ENCODE assay signal across 3 cellular contexts in the genomic region with DNA sequence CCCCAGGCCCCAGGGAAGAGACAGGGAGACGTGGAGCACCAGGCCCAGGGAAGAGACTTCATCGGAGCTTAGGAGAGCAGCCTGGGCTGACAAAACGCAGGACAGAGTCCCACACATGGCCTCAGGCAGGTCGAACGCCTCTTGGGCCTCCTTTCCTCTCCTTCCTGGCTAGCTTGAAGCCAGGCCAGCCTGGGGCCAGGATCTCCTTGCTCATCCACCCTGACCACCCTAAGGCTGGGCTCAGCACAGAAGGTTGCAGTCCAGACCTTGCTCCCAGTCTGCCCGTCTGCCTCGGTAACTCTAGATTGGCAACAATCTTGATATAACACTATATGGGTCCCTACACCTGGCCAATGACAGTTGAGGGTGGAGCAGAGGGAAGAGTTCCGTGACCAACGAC.
TF ChIP-seq lines count a peak whose summit lies in the region.

No MANE protein-coding gene starts in this region.

TF ChIP-seq in SK-N-SH, 30 proteins besides CTCF, POLR2A, EP300 and RAD21:
- no peak for TF ChIP-seq FOXM1 (IDR thresholded peaks at IDR 0.05; ENCODE audit: low read depth)
- no peak for TF ChIP-seq GATA2 (CRISPR knock-in tag; IDR thresholded peaks at IDR 0.05)

TF ChIP-seq in SK-N-SH treated with all-trans-retinoic acid at 6 μM for 48 hours, 23 proteins besides CTCF, POLR2A, EP300 and RAD21:
- TF ChIP-seq, protein P1, sequence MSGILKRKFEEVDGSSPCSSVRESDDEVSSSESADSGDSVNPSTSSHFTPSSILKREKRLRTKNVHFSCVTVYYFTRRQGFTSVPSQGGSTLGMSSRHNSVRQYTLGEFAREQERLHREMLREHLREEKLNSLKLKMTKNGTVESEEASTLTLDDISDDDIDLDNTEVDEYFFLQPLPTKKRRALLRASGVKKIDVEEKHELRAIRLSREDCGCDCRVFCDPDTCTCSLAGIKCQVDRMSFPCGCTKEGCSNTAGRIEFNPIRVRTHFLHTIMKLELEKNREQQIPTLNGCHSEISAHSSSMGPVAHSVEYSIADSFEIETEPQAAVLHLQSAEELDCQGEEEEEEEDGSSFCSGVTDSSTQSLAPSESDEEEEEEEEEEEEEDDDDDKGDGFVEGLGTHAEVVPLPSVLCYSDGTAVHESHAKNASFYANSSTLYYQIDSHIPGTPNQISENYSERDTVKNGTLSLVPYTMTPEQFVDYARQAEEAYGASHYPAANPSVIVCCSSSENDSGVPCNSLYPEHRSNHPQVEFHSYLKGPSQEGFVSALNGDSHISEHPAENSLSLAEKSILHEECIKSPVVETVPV (CRISPR knock-in tag; IDR thresholded peaks at IDR 0.05) = no peak
- TF ChIP-seq, protein P2, sequence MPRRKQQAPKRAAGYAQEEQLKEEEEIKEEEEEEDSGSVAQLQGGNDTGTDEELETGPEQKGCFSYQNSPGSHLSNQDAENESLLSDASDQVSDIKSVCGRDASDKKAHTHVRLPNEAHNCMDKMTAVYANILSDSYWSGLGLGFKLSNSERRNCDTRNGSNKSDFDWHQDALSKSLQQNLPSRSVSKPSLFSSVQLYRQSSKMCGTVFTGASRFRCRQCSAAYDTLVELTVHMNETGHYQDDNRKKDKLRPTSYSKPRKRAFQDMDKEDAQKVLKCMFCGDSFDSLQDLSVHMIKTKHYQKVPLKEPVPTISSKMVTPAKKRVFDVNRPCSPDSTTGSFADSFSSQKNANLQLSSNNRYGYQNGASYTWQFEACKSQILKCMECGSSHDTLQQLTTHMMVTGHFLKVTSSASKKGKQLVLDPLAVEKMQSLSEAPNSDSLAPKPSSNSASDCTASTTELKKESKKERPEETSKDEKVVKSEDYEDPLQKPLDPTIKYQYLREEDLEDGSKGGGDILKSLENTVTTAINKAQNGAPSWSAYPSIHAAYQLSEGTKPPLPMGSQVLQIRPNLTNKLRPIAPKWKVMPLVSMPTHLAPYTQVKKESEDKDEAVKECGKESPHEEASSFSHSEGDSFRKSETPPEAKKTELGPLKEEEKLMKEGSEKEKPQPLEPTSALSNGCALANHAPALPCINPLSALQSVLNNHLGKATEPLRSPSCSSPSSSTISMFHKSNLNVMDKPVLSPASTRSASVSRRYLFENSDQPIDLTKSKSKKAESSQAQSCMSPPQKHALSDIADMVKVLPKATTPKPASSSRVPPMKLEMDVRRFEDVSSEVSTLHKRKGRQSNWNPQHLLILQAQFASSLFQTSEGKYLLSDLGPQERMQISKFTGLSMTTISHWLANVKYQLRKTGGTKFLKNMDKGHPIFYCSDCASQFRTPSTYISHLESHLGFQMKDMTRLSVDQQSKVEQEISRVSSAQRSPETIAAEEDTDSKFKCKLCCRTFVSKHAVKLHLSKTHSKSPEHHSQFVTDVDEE (CRISPR knock-in tag; IDR thresholded peaks at IDR 0.05) = no peak
- TF ChIP-seq ZFP3 (CRISPR knock-in tag; IDR thresholded peaks at IDR 0.05) (no peak), ZC3H10 (CRISPR knock-in tag; IDR thresholded peaks at IDR 0.05) (no peak), SNAI2 (CRISPR knock-in tag; IDR thresholded peaks at IDR 0.05) (no peak)
- TF ChIP-seq, protein P3, sequence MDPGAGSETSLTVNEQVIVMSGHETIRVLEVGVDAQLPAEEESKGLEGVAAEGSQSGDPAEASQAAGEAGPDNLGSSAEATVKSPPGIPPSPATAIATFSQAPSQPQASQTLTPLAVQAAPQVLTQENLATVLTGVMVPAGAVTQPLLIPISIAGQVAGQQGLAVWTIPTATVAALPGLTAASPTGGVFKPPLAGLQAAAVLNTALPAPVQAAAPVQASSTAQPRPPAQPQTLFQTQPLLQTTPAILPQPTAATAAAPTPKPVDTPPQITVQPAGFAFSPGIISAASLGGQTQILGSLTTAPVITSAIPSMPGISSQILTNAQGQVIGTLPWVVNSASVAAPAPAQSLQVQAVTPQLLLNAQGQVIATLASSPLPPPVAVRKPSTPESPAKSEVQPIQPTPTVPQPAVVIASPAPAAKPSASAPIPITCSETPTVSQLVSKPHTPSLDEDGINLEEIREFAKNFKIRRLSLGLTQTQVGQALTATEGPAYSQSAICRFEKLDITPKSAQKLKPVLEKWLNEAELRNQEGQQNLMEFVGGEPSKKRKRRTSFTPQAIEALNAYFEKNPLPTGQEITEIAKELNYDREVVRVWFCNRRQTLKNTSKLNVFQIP (CRISPR knock-in tag; IDR thresholded peaks at IDR 0.05; ENCODE audit: borderline replicate concordance, low read depth) = no peak

TF ChIP-seq in K562, 482 proteins besides CTCF, POLR2A, EP300 and RAD21:
- TF ChIP-seq KAT7 (CRISPR knock-in tag; IDR thresholded peaks at IDR 0.05; ENCODE audit: borderline replicate concordance) = 0 out of 2 replicates have a peak, but pooled peaks have one; percentile 16
- no peak for TF ChIP-seq ZZZ3 (IDR thresholded peaks at IDR 0.05)
- no peak for TF ChIP-seq TBL1XR1 (IDR thresholded peaks at IDR 0.05; ENCODE audit: low read length in 2 of 2)
